In genomic region chr1:91080650-91081049, GRCh38 we compare ENCODE assay signal across 1 cellular context.
TF ChIP-seq lines count a peak whose summit lies in the region.

No MANE protein-coding gene starts in this region.

TF ChIP-seq in GM12878, 131 proteins besides CTCF, POLR2A, EP300 and RAD21 (continued from another document):
- TF ChIP-seq ZBTB40 (IDR thresholded peaks at IDR 0.05; ENCODE audit: borderline replicate concordance) (no peak), SUZ12 (IDR thresholded peaks at IDR 0.05; ENCODE audit: unreplicated experiment) (no peak), EZH2 (IDR thresholded peaks at IDR 0.05; ENCODE audit: borderline replicate concordance, control insufficient read depth, low read depth, low read length) (no peak), KDM1A (IDR thresholded peaks at IDR 0.05; ENCODE audit: borderline replicate concordance) (no peak), TCF12 (IDR thresholded peaks at IDR 0.05; ENCODE audit: low read depth, low read length) (no peak), SREBF1 (IDR thresholded peaks at IDR 0.05; ENCODE audit: low read length) (no peak), SIX5 (IDR thresholded peaks at IDR 0.05; ENCODE audit: low read depth, low read length, severe bottlenecking) (no peak), IKZF1 (conservative IDR thresholded peaks at IDR 0.05) (no peak), SKIL (IDR thresholded peaks at IDR 0.05; ENCODE audit: low read depth, poor library complexity, severe bottlenecking) (no peak), MAX (IDR thresholded peaks at IDR 0.05; ENCODE audit: low read depth, low read length) (no peak), NBN (IDR thresholded peaks at IDR 0.05) (no peak), YY1 (IDR thresholded peaks at IDR 0.05; ENCODE audit: low read depth, low read length) (no peak), CUX1 (IDR thresholded peaks at IDR 0.05; ENCODE audit: insufficient replicate concordance, low read depth, low read length) (no peak), CBX3 (IDR thresholded peaks at IDR 0.05; ENCODE audit: borderline replicate concordance, low read depth) (no peak), NR2C1 (IDR thresholded peaks at IDR 0.05) (no peak), ASH2L (IDR thresholded peaks at IDR 0.05; ENCODE audit: borderline replicate concordance, low read depth) (no peak), ZNF592 (IDR thresholded peaks at IDR 0.05) (no peak), MXI1 (IDR thresholded peaks at IDR 0.05; ENCODE audit: low read depth, low read length) (no peak), PAX8 (IDR thresholded peaks at IDR 0.05) (no peak)
TF ChIP-seq in GM12878: peak in this region for 0.
